Comparison of ENCODE assay signal across 31 cellular contexts in genomic region chr11:126397016-126397415, GRCh38.
"Had no signal": no experiment of that assay in that cellular context is flagged by ENCODE, and none has a peak within 500 bp of the region (broad histone marks: within the 10 kb centered on the region; RNA-seq: fewer than 3 reads in every experiment).

No MANE protein-coding gene starts in this region.

- H3K9ac ChIP-seq: SK-N-SH had no signal

- H3K36me3 ChIP-seq: brain microvascular endothelial cell, cardiac muscle cell, SJSA1 had no signal

- ATAC-seq: activated CD8-positive, alpha-beta memory T cell treated with anti-CD3 and anti-CD28 coated beads, Interleukin-2, amount 10 ng/mL, durations not matched to agents 7 days and 5 days; Panc1 had no signal

- DNase-seq: activated B cell treated with CpG ODN at 0.5 μM for 24 hours; activated CD4-positive, alpha-beta memory T cell treated with anti-CD3 and anti-CD28 coated beads, Interleukin-2, amount 10 ng/mL, durations not matched to agents 7 days and 5 days; activated CD4-positive, alpha-beta T cell treated with anti-CD3 and anti-CD28 coated beads for 48 hours; activated CD4-positive, CD25-positive, alpha-beta regulatory T cell treated with anti-CD3 and anti-CD28 coated beads, Interleukin-2, amount 50 U/mL, for 72 hours; activated CD8-positive, alpha-beta memory T cell treated with anti-CD3 and anti-CD28 coated beads for 24 hours; activated CD8-positive, alpha-beta memory T cell treated with anti-CD3 and anti-CD28 coated beads, Interleukin-2, amount 10 ng/mL, durations not matched to agents 7 days and 5 days; activated CD8-positive, alpha-beta memory T cell treated with anti-CD3 and anti-CD28 coated beads, Interleukin-2, amount 50 U/mL, for 48 hours; activated effector memory CD4-positive, alpha-beta T cell treated with Interleukin-2 at 50 U/mL for 16 hours; activated naive CD4-positive, alpha-beta T cell treated with anti-CD3 and anti-CD28 coated beads, Interleukin-2, amount 50 U/mL, for 16 hours; activated naive CD8-positive, alpha-beta T cell treated with anti-CD3 and anti-CD28 coated beads for 36 hours; activated T-cell treated with anti-CD3 and anti-CD28 coated beads, Interleukin-2, amount 50 U/mL, for 48 hours; amniotic stem cell; brain microvascular endothelial cell; Kasumi-1; KG1; MG63; NCI-H1048; NCI-H1105 treated with DMSO at 0.1 percent for 48 hours; NCI-H1436; NCI-H1694; NCI-H1930; NCI-H2081 treated with DMSO at 0.1 percent for 48 hours; NCI-H226; NCI-H446 treated with DMSO at 0.1 percent for 48 hours; NCI-H524; SHP77 treated with DMSO at 0.1 percent for 48 hours; SK-N-SH had no signal

- H3K27ac ChIP-seq: brain microvascular endothelial cell, cardiac muscle cell, SJSA1, VCaP had no signal

- H3K4me3 ChIP-seq: cardiac muscle cell, MG63, SJSA1 had no signal

- H3K4me2 ChIP-seq: SK-N-SH had no signal

- H3K27me3 ChIP-seq: brain microvascular endothelial cell, cardiac muscle cell, MG63, SJSA1 had no signal

- H3K9me3 ChIP-seq: MG63, SJSA1, SK-N-SH had no signal
